Comparison of ENCODE assay signal across 24 cellular contexts in genomic region chr10:74558403-74558802, GRCh38.
"Had no signal": no experiment of that assay in that cellular context is flagged by ENCODE, and none has a peak within 500 bp of the region (broad histone marks: within the 10 kb centered on the region; RNA-seq: fewer than 3 reads in every experiment).

No MANE protein-coding gene starts in this region.

- H3K27me3 Mint-ChIP-seq: progenitor cell of endocrine pancreas had no signal

- H3K36me3 Mint-ChIP-seq: natural killer cell, WTC11 had no signal

- H3K9me3 Mint-ChIP-seq: activated T-helper 1 cell treated with anti-CD3 and anti-CD28 coated beads, Interleukin-12 subunit alpha, Interleukin-12 subunit beta, Interleukin-2, Interleukin-4 antibody, amounts not matched to agents 30 ng/mL and 10 ng/mL and 1 ng/mL, durations not matched to agents 14 hours and 24 hours and 36 hours; natural killer cell; WTC11 had no signal

- H3K4me1 Mint-ChIP-seq: natural killer cell, WTC11 had no signal

- H3K4me3 Mint-ChIP-seq: activated T-helper 1 cell treated with anti-CD3 and anti-CD28 coated beads, Interleukin-12 subunit alpha, Interleukin-12 subunit beta, Interleukin-2, Interleukin-4 antibody, amounts not matched to agents 30 ng/mL and 10 ng/mL and 1 ng/mL, durations not matched to agents 14 hours and 24 hours and 36 hours; natural killer cell; WTC11 had no signal

- H3K27ac Mint-ChIP-seq: activated T-helper 1 cell treated with anti-CD3 and anti-CD28 coated beads, Interleukin-12 subunit alpha, Interleukin-12 subunit beta, Interleukin-2, Interleukin-4 antibody, amounts not matched to agents 30 ng/mL and 10 ng/mL and 1 ng/mL, durations not matched to agents 14 hours and 24 hours and 36 hours; natural killer cell; WTC11 had no signal

- DNase-seq: activated CD4-positive, alpha-beta T cell treated with anti-CD3 and anti-CD28 coated beads for 4 hours; activated CD4-positive, alpha-beta T cell treated with anti-CD3 and anti-CD28 coated beads, Interleukin-2, amount 50 U/mL, for 48 hours; activated gamma-delta T cell treated with Interleukin-2 at 50 U/mL for 16 hours; adrenal gland; colonic mucosa; dorsolateral prefrontal cortex; gastrocnemius medialis; hippocampal formation; kidney glomerular epithelial cell; left ventricle myocardium inferior; mammary epithelial cell; midbrain; natural killer cell; retina; sigmoid colon; stimulated activated CD4-positive, alpha-beta T cell treated with anti-CD3 and anti-CD28 coated beads, Interleukin-15, amount 100 ng/mL, for 24 hours; stimulated activated naive CD4-positive, alpha-beta T cell; substantia nigra; T-helper 1 cell; T1000; upper lobe of right lung had no signal

- ATAC-seq: gastrocnemius medialis, natural killer cell, upper lobe of right lung had no signal
